In the genomic region with DNA sequence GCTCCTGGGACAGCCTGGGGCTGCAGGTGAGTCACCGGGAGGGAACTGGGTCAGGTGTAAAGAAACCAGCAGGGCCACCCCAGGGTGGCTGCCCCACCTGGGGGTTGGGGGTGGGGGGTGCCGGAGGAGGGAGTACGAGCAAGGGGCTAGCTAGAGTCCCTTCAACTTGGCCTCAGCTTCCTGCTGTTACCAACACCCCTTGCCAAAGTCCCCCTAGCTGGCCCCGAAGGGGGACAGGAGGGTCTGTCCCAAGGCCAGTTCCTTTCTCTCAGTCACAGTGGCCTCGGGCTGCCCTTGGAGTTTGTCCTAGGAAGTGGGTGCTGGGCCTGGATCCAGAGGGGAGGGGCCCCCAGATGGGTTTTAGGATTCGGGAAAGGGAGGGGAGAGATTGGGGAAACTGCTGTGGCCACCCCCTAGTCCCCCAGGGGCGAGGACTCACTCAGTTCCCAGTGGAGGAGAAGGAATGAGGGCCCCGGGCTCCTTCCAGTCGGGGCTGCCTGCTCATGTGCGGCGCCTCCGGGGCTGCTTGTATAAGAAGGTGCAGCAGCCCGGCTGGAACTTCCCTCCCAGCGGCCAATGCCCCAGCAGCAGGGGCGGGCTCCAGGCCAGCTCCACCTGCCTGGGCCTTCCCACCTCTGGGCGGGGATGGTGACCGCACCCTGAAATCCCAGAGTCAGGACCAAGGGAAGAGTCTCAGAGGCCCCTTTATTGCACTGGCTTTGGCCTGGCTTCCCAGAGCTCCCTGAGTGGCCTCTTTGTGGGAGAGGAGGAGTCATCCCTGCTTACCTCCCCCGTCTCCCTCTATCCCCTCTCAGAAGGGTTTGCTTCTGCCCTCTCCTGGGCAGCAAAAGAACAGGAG, we compare ENCODE assay signal across 8 cellular contexts. TPM values are rescaled to one million over a fixed set of nuclear protein-coding genes. Genes with fewer than 3 reads are reported as not detected.
DNase-seq lines count a peak whose midpoint lies in the region; ATAC-seq and TF ChIP-seq lines count a peak whose summit lies in the region.

No MANE protein-coding gene starts in this region.

- H3K4me3 ChIP-seq in LNCaP clone FGC (ENCODE audit: low read depth, low read length), result peak overlapping the region; percentile 61

- peak; percentile 69 for DNase-seq in COLO668 (lab: John Stamatoyannopoulos, UW; ENCODE audit: unreplicated experiment)
- DNase-seq in LNCaP clone FGC (ENCODE audit: low read depth), result peak; percentile 79
- peak; percentile 87 for DNase-seq in SK-MEL-5 (ENCODE audit: low read depth, low spot score)
- DNase-seq in Right ventricle myocardium superior, result peak; percentile 76
- DNase-seq in renal cortical epithelial cell (ENCODE audit: low read depth), result peak; percentile 93
- no peak for DNase-seq in NCI-H1048 (lab: John Stamatoyannopoulos, UW)
- no peak for DNase-seq in activated CD8-positive, alpha-beta memory T cell treated with anti-CD3 and anti-CD28 coated beads, Interleukin-2, amount 50 U/mL, for 48 hours

- peak; percentile 75 for TF ChIP-seq CTCF in LNCaP clone FGC (IDR thresholded peaks at IDR 0.05; ENCODE audit: control insufficient read depth, extremely low read depth, insufficient read depth)

- in situ Hi-C loops in SK-MEL-5 (cut with HindIII; ENCODE audit: low pct_unique_long_range_greater_than_20kb, low sequenced_read_pairs), result no loop called here

- ATAC-seq in Right ventricle myocardium superior (ENCODE audit: poor library complexity) (peak; percentile 79), GM19351 (IDR thresholded peaks at IDR 0.05; ENCODE audit: unreplicated experiment) (no peak)

- intact Hi-C loops in Right ventricle myocardium superior (cut with DNase I), result no loop called here

RNA-seq across cellular contexts. Expression of gene ARHGAP27, which starts 7.3 kb away (rescaled TPM):
- total RNA-seq in SK-MEL-5 (2014; rRNA removed; shearing (Covaris generic)), result 2.2 and 4.7 TPM in 2 replicates
- polyA plus RNA-seq in SK-MEL-5 (2015; cell fraction: cytosol; rRNA removed), result 5.4 and 11.3 TPM in 2 replicates
- polyA plus RNA-seq in SK-MEL-5 (2015; cell fraction: nucleus; rRNA removed), result 57.0 and 73.4 TPM in 2 replicates
- total RNA-seq in Right ventricle myocardium superior (30.4 TPM), renal cortical epithelial cell (12.1 and 22.6 TPM in 2 replicates)

Comparison
In these comparisons a context has a peak if more than half of its experiments do, and no peak if none do; other contexts are left out.
1. DNase-seq: peak in COLO668 (single experiment), LNCaP clone FGC (single experiment), SK-MEL-5 (single experiment), Right ventricle myocardium superior (single experiment) and renal cortical epithelial cell (single experiment); none in NCI-H1048 (single experiment) and activated CD8-positive, alpha-beta memory T cell treated with anti-CD3 and anti-CD28 coated beads, Interleukin-2, amount 50 U/mL, for 48 hours (single experiment).